9 cellular contexts compared by ENCODE assay signal in genomic region chr9:101727621-101728524, GRCh38. TPM values are rescaled to one million over a fixed set of nuclear protein-coding genes. Genes with fewer than 3 reads are reported as not detected.
DNase-seq lines count a peak whose midpoint lies in the region; ATAC-seq and TF ChIP-seq lines count a peak whose summit lies in the region.
"Had no signal": no experiment of that assay in that cellular context is flagged by ENCODE, and none has a peak within 500 bp of the region (broad histone marks: within the 10 kb centered on the region; RNA-seq: fewer than 3 reads in every experiment).

No MANE protein-coding gene starts in this region.

- H3K9me3 ChIP-seq in HCT116 (ENCODE audit: control insufficient read depth in 1 of 2, insufficient read depth in 1 of 2, low read depth in 1 of 2, low read length in 2 of 2) (no peaks in the 10 kb centered on the region), MM.1S (replicated peaks; ENCODE audit: insufficient read depth, low read length) (no peaks in the 10 kb centered on the region), left lung (no peaks in the 10 kb centered on the region)

- TF ChIP-seq POLR2A in HCT116 (IDR thresholded peaks at IDR 0.05; ENCODE audit: borderline replicate concordance, extremely low read depth, insufficient read depth, insufficient read length) = no peak

- no peaks in the 10 kb centered on the region for H3K36me3 Mint-ChIP-seq in activated naive CD8-positive, alpha-beta T cell treated with anti-CD3 and anti-CD28 coated beads, Interleukin-2, amount 50 U/mL, for 24 hours (ENCODE audit: low read depth)

- intact Hi-C loops in HCT116 (cut with micrococcal nuclease) (loop anchor here (5.0 to 10.0 kb wide), 2 partner anchors 126 to 283 kb away; no protein-coding TSS in a partner anchor), left lung (cut with DNase I) (no loop called here)

- H3K27me3 ChIP-seq in HCT116 (ENCODE audit: insufficient read depth, low read length) = no peaks in the 10 kb centered on the region
- no peaks in the 10 kb centered on the region for H3K27me3 ChIP-seq in MM.1S (replicated peaks; ENCODE audit: insufficient read depth, low read length)
- no peaks in the 10 kb centered on the region for H3K27me3 ChIP-seq in left lung

- no peaks in the 10 kb centered on the region for H4K20me1 ChIP-seq in HCT116 (ENCODE audit: insufficient read depth)
- no peaks in the 10 kb centered on the region for H4K20me1 ChIP-seq in MM.1S (ENCODE audit: insufficient read depth, low read length)

- H3K4me1 Mint-ChIP-seq in activated naive CD8-positive, alpha-beta T cell treated with anti-CD3 and anti-CD28 coated beads, Interleukin-2, amount 50 U/mL, for 24 hours = no peaks in the 10 kb centered on the region

- no peak overlapping the region for H3K4me3 Mint-ChIP-seq in activated naive CD8-positive, alpha-beta T cell treated with anti-CD3 and anti-CD28 coated beads, Interleukin-2, amount 50 U/mL, for 24 hours
- H3K4me3 Mint-ChIP-seq: stimulated activated naive CD8-positive, alpha-beta T cell treated with anti-CD3 and anti-CD28 coated beads, Interleukin-15, Interleukin-2, amounts not matched to agents 100 ng/mL and 50 ng/mL, for 24 hours had no signal

- H3K36me3 ChIP-seq in HCT116 (ENCODE audit: control insufficient read depth in 1 of 2, insufficient read depth in 2 of 2, low read length in 2 of 2) (no peaks in the 10 kb centered on the region), MM.1S (replicated peaks; ENCODE audit: insufficient read depth, low read length) (no peaks in the 10 kb centered on the region), left lung (no peaks in the 10 kb centered on the region)

- RAD21 ChIA-PET in HCT116 (lab: Charles Lee; ENCODE audit: low non-redundant PET in 1 of 2, low total read pairs in 2 of 2, uncharacterized antibody in 2 of 2, unreplicated experiment in 2 of 2) = no interaction called here

- H3F3A ChIP-seq in MM.1S (ENCODE audit: insufficient read depth, low read length) = no peaks in the 10 kb centered on the region

- ATAC-seq in HCT116 (peak; percentile 81), left lung (peak; percentile 53)
- ATAC-seq in activated naive CD8-positive, alpha-beta T cell treated with anti-CD3 and anti-CD28 coated beads, Interleukin-2, amount 50 U/mL, for 24 hours = no peak

- DNase-seq in AG09319 (ENCODE audit: extremely low read depth, low read depth) (no peak), GM10266 (ENCODE audit: extremely low spot score) (peak; percentile 58), HCT116 (ENCODE audit: low read depth, low spot score) (no peak), MM.1S (peak; percentile 27), left lung (no peak), activated gamma-delta T cell (lab: John Stamatoyannopoulos, UW) (no peak), NCI-H226 (no peak)
- peak; percentile 11 for DNase-seq in activated naive CD8-positive, alpha-beta T cell treated with anti-CD3 and anti-CD28 coated beads, Interleukin-2, amount 50 U/mL, for 24 hours

- no peak overlapping the region for H3K27ac ChIP-seq in HCT116 (ENCODE audit: low read depth, low read length)
- no peak overlapping the region for H3K27ac ChIP-seq in MM.1S (ENCODE audit: low read length)
- H3K27ac ChIP-seq in left lung = no peak overlapping the region

- POLR2A ChIA-PET in HCT116 (lab: Charles Lee) = no interaction called here

- H3K79me2 ChIP-seq in HCT116 (ENCODE audit: insufficient read depth, low read length) (no peaks in the 10 kb centered on the region), MM.1S (ENCODE audit: low read length) (no peaks in the 10 kb centered on the region)

- H3K27ac Mint-ChIP-seq in activated naive CD8-positive, alpha-beta T cell treated with anti-CD3 and anti-CD28 coated beads, Interleukin-2, amount 50 U/mL, for 24 hours = no peak overlapping the region
- H3K27ac Mint-ChIP-seq: stimulated activated naive CD8-positive, alpha-beta T cell treated with anti-CD3 and anti-CD28 coated beads, Interleukin-15, Interleukin-2, amounts not matched to agents 100 ng/mL and 50 ng/mL, for 24 hours had no signal

- TF ChIP-seq CTCF in AG09319 (IDR thresholded peaks at IDR 0.05; ENCODE audit: low read depth, low read length) = peak; percentile 59
- TF ChIP-seq CTCF in GM10266 (IDR thresholded peaks at IDR 0.05; ENCODE audit: control insufficient read depth, insufficient read depth, low read depth, missing control alignments) = peak; percentile 67
- TF ChIP-seq CTCF in HCT116 (IDR thresholded peaks at IDR 0.05 in 2 of 3, conservative IDR thresholded peaks at IDR 0.05 in 1 of 3; ENCODE audit: borderline replicate concordance in 1 of 3, insufficient read depth in 1 of 3, low read depth in 2 of 3, low read length in 2 of 3) = peak; percentile 24 to 63 (median 61); a peak in 4 of 6 replicates
- peak; percentile 63 for TF ChIP-seq CTCF in MM.1S (IDR thresholded peaks at IDR 0.05; ENCODE audit: low read length)
- TF ChIP-seq CTCF in left lung (IDR thresholded peaks at IDR 0.05) = peak; percentile 29 to 30

- no peak overlapping the region for H2AFZ ChIP-seq in HCT116 (ENCODE audit: low read depth, low read length, poor library complexity, severe bottlenecking)
- H2AFZ ChIP-seq in MM.1S (ENCODE audit: low read length) = no peak overlapping the region

- H3K27me3 Mint-ChIP-seq in activated naive CD8-positive, alpha-beta T cell treated with anti-CD3 and anti-CD28 coated beads, Interleukin-2, amount 50 U/mL, for 24 hours = peaks cover 3% of the 10 kb centered on the region

- no peaks in the 10 kb centered on the region for H3K9me2 ChIP-seq in HCT116 (ENCODE audit: insufficient read depth)
- no peaks in the 10 kb centered on the region for H3K9me2 ChIP-seq in MM.1S (replicated peaks; ENCODE audit: insufficient read depth, low read length)

- TF ChIP-seq RAD21 in HCT116 (IDR thresholded peaks at IDR 0.05; ENCODE audit: low read depth) = peak; percentile 45

- H3K4me2 ChIP-seq in HCT116 (ENCODE audit: low read length) (no peak overlapping the region), MM.1S (ENCODE audit: low read depth, low read length) (no peak overlapping the region)

- no TSS peak for BruUV-seq in HCT116 (replicated peaks; lab: Mats Ljungman, UMichigan)

- no peaks in the 10 kb centered on the region for H3K9me3 Mint-ChIP-seq in activated naive CD8-positive, alpha-beta T cell treated with anti-CD3 and anti-CD28 coated beads, Interleukin-2, amount 50 U/mL, for 24 hours
- H3K9me3 Mint-ChIP-seq: stimulated activated naive CD8-positive, alpha-beta T cell treated with anti-CD3 and anti-CD28 coated beads, Interleukin-15, Interleukin-2, amounts not matched to agents 100 ng/mL and 50 ng/mL, for 24 hours had no signal

- CTCF ChIA-PET in HCT116 (lab: Charles Lee) = interaction anchor here (0.6 to 1.6 kb wide), 9 partner anchors 14 to 340 kb away, joined by 3 to 5 read pairs (median 3); no protein-coding TSS in a partner anchor

- H3K4me3 ChIP-seq in HCT116 (replicated peaks in 1 of 2; ENCODE audit: low read depth in 1 of 2, low read length in 2 of 2) = no peak overlapping the region
- H3K4me3 ChIP-seq in MM.1S (ENCODE audit: low read length) = no peak overlapping the region
- H3K4me3 ChIP-seq in left lung = no peak overlapping the region

- H3K9ac ChIP-seq in HCT116 (ENCODE audit: low read length) (no peak overlapping the region), MM.1S (ENCODE audit: low read length) (no peak overlapping the region)

- no peaks in the 10 kb centered on the region for H3K4me1 ChIP-seq in HCT116 (ENCODE audit: control insufficient read depth in 1 of 2, insufficient read depth in 2 of 2, low read length in 2 of 2)
- no peaks in the 10 kb centered on the region for H3K4me1 ChIP-seq in MM.1S (ENCODE audit: low read length)
- H3K4me1 ChIP-seq in left lung = no peaks in the 10 kb centered on the region

TF ChIP-seq in HCT116, 20 proteins besides CTCF, POLR2A, EP300 and RAD21 (continues in another document):
- TF ChIP-seq SIN3A (IDR thresholded peaks at IDR 0.05; ENCODE audit: low read depth) (no peak), YY1 (IDR thresholded peaks at IDR 0.05; ENCODE audit: extremely low read depth, insufficient replicate concordance, low read depth, low read length) (no peak), SP1 (IDR thresholded peaks at IDR 0.05; ENCODE audit: low read depth) (no peak), SRF (IDR thresholded peaks at IDR 0.05; ENCODE audit: low read depth) (no peak), CBX3 (IDR thresholded peaks at IDR 0.05; ENCODE audit: low read depth) (no peak), EZH2 (IDR thresholded peaks at IDR 0.05) (no peak), JUND (IDR thresholded peaks at IDR 0.05) (no peak), TCF7L2 (IDR thresholded peaks at IDR 0.05; ENCODE audit: borderline replicate concordance, extremely low read depth, insufficient read depth, insufficient read length) (no peak), EGR1 (IDR thresholded peaks at IDR 0.05; ENCODE audit: low read depth) (no peak), ZNF274 (IDR thresholded peaks at IDR 0.05; ENCODE audit: low read depth, low read length) (no peak), CEBPB (IDR thresholded peaks at IDR 0.05; ENCODE audit: low read depth) (no peak)
- TF ChIP-seq, protein P1, sequence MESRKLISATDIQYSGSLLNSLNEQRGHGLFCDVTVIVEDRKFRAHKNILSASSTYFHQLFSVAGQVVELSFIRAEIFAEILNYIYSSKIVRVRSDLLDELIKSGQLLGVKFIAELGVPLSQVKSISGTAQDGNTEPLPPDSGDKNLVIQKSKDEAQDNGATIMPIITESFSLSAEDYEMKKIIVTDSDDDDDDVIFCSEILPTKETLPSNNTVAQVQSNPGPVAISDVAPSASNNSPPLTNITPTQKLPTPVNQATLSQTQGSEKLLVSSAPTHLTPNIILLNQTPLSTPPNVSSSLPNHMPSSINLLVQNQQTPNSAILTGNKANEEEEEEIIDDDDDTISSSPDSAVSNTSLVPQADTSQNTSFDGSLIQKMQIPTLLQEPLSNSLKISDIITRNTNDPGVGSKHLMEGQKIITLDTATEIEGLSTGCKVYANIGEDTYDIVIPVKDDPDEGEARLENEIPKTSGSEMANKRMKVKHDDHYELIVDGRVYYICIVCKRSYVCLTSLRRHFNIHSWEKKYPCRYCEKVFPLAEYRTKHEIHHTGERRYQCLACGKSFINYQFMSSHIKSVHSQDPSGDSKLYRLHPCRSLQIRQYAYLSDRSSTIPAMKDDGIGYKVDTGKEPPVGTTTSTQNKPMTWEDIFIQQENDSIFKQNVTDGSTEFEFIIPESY (IDR thresholded peaks at IDR 0.05; ENCODE audit: extremely low read depth, insufficient replicate concordance, low read length) = no peak

RNA-seq across cellular contexts. Expression of gene GRIN3A, which starts 10.6 kb away (rescaled TPM):
- total RNA-seq in HCT116 (2021; ENCODE audit: unreplicated experiment) = not detected
- polyA plus RNA-seq in HCT116 (2012) = 0.08 and 0.09 TPM in 2 replicates
- total RNA-seq in left lung = under 1 TPM in 1 of 2 donors, not detected in 1; 0.13 TPM

Comparison
In these comparisons a context has a peak if more than half of its experiments do, and no peak if none do; other contexts are left out.
1. DNase-seq: peak in GM10266 (single experiment), MM.1S (single experiment) and activated naive CD8-positive, alpha-beta T cell treated with anti-CD3 and anti-CD28 coated beads, Interleukin-2, amount 50 U/mL, for 24 hours (single experiment); none in AG09319 (single experiment), HCT116 (single experiment), left lung (0 of 2), activated gamma-delta T cell (single experiment) and NCI-H226 (single experiment).
2. Peak in every context shown above with its lines, with median percentiles within 50 percentile points of each other: CTCF ChIP-seq.